In genomic region chr7:87876040-87876758, GRCh38 we compare ENCODE assay signal across 1 cellular context.
TF ChIP-seq lines count a peak whose summit lies in the region.

DBF4 (plus strand) TSS chr7:87876493; CDS start chr7:87876733, 240 bp downstream.
SLC25A40 (minus strand) TSS chr7:87876360; CDS start chr7:87858727, 17,633 bp downstream.

TF ChIP-seq in HepG2, 621 proteins besides CTCF, POLR2A, EP300 and RAD21 (continued from another document and continues in another):
- TF ChIP-seq UBTF (CRISPR knock-in tag; IDR thresholded peaks at IDR 0.05) (peak; percentile 95), ZNF234 (CRISPR knock-in tag; conservative IDR thresholded peaks at IDR 0.05) (no peak; the same call in none of the 2 replicates), PHF8 (CRISPR knock-in tag; IDR thresholded peaks at IDR 0.05) (peak; percentile 75), ZNF362 (CRISPR knock-in tag; IDR thresholded peaks at IDR 0.05; ENCODE audit: borderline replicate concordance) (no peak), ZNF841 (CRISPR knock-in tag; IDR thresholded peaks at IDR 0.05; ENCODE audit: borderline replicate concordance) (0 out of 2 replicates have a peak, but pooled peaks have one; percentile 40), ARID2 (CRISPR knock-in tag; IDR thresholded peaks at IDR 0.05; ENCODE audit: borderline replicate concordance) (peak; percentile 79; the same call in 1 of the 2 replicates), ZNF879 (CRISPR knock-in tag; IDR thresholded peaks at IDR 0.05) (0 out of 2 replicates have a peak, but pooled peaks have one; percentile 30), MEIS1 (CRISPR knock-in tag; IDR thresholded peaks at IDR 0.05; ENCODE audit: borderline replicate concordance) (no peak), SP5 (CRISPR knock-in tag; IDR thresholded peaks at IDR 0.05; ENCODE audit: borderline replicate concordance, low read depth) (peak; percentile 96), PREB (CRISPR knock-in tag; IDR thresholded peaks at IDR 0.05) (no peak), SALL2 (CRISPR knock-in tag; IDR thresholded peaks at IDR 0.05) (peak; percentile 74), ZNF629 (CRISPR knock-in tag; conservative IDR thresholded peaks at IDR 0.05) (no peak; the same call in 1 of the 2 replicates), KLF15 (CRISPR knock-in tag; IDR thresholded peaks at IDR 0.05; ENCODE audit: borderline replicate concordance) (no peak; the same call in 1 of the 2 replicates), RFX1 (IDR thresholded peaks at IDR 0.05) (no peak; the same call in 1 of the 2 replicates), ZSCAN29 (CRISPR knock-in tag; conservative IDR thresholded peaks at IDR 0.05) (peak; percentile 71; the same call in 1 of the 2 replicates), HNF1A (IDR thresholded peaks at IDR 0.05; ENCODE audit: low read depth) (no peak), HNF1A (CRISPR knock-in tag; IDR thresholded peaks at IDR 0.05; ENCODE audit: borderline replicate concordance) (no peak; the same call in 1 of the 2 replicates), IRF9 (CRISPR knock-in tag; IDR thresholded peaks at IDR 0.05; ENCODE audit: borderline replicate concordance) (peak; percentile 88), ZNF34 (CRISPR knock-in tag; IDR thresholded peaks at IDR 0.05; ENCODE audit: borderline replicate concordance) (no peak), SETDB1 (CRISPR knock-in tag; IDR thresholded peaks at IDR 0.05; ENCODE audit: borderline replicate concordance) (no peak), ZNF766 (CRISPR knock-in tag; IDR thresholded peaks at IDR 0.05; ENCODE audit: borderline replicate concordance) (peak; percentile 65; the same call in 1 of the 2 replicates), PRPF4 (IDR thresholded peaks at IDR 0.05; ENCODE audit: low read depth, low read length, poor library complexity, severe bottlenecking) (no peak), TGIF2 (CRISPR knock-in tag; IDR thresholded peaks at IDR 0.05) (peak; percentile 87), IRX3 (CRISPR knock-in tag; IDR thresholded peaks at IDR 0.05; ENCODE audit: borderline replicate concordance, low read depth) (0 out of 2 replicates have a peak, but pooled peaks have one; percentile 64), ZNF644 (CRISPR knock-in tag; IDR thresholded peaks at IDR 0.05; ENCODE audit: low read depth) (0 out of 2 replicates have a peak, but pooled peaks have one; percentile 28), MAFK (conservative IDR thresholded peaks at IDR 0.05 in 1 of 2, IDR thresholded peaks at IDR 0.05 in 1 of 2; ENCODE audit: low read length in 2 of 2) (no peak), ZNF773 (CRISPR knock-in tag; IDR thresholded peaks at IDR 0.05; ENCODE audit: borderline replicate concordance) (peak; percentile 36; the same call in 1 of the 2 replicates), TP53 (CRISPR knock-in tag; conservative IDR thresholded peaks at IDR 0.05) (0 out of 2 replicates have a peak, but pooled peaks have one; percentile 75), TCF7 (IDR thresholded peaks at IDR 0.05; ENCODE audit: low read depth) (no peak), ZNF512B (CRISPR knock-in tag; IDR thresholded peaks at IDR 0.05; ENCODE audit: borderline replicate concordance) (0 out of 2 replicates have a peak, but pooled peaks have one; percentile 24), ZFX (CRISPR knock-in tag; IDR thresholded peaks at IDR 0.05; ENCODE audit: low read depth) (peak; percentile 73), JDP2 (CRISPR knock-in tag; IDR thresholded peaks at IDR 0.05; ENCODE audit: borderline replicate concordance) (no peak), ZSCAN25 (CRISPR knock-in tag; IDR thresholded peaks at IDR 0.05) (peak; percentile 68), ARHGAP35 (CRISPR knock-in tag; IDR thresholded peaks at IDR 0.05; ENCODE audit: borderline replicate concordance) (peak; percentile 71; the same call in 1 of the 2 replicates), MIER2 (CRISPR knock-in tag; IDR thresholded peaks at IDR 0.05) (no peak; the same call in 1 of the 2 replicates)
- TF ChIP-seq, protein P1, sequence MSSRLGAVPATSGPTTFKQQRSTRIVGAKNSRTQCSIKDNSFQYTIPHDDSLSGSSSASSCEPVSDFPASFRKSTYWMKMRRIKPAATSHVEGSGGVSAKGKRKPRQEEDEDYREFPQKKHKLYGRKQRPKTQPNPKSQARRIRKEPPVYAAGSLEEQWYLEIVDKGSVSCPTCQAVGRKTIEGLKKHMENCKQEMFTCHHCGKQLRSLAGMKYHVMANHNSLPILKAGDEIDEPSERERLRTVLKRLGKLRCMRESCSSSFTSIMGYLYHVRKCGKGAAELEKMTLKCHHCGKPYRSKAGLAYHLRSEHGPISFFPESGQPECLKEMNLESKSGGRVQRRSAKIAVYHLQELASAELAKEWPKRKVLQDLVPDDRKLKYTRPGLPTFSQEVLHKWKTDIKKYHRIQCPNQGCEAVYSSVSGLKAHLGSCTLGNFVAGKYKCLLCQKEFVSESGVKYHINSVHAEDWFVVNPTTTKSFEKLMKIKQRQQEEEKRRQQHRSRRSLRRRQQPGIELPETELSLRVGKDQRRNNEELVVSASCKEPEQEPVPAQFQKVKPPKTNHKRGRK (CRISPR knock-in tag; IDR thresholded peaks at IDR 0.05): no peak
- TF ChIP-seq, protein P2, sequence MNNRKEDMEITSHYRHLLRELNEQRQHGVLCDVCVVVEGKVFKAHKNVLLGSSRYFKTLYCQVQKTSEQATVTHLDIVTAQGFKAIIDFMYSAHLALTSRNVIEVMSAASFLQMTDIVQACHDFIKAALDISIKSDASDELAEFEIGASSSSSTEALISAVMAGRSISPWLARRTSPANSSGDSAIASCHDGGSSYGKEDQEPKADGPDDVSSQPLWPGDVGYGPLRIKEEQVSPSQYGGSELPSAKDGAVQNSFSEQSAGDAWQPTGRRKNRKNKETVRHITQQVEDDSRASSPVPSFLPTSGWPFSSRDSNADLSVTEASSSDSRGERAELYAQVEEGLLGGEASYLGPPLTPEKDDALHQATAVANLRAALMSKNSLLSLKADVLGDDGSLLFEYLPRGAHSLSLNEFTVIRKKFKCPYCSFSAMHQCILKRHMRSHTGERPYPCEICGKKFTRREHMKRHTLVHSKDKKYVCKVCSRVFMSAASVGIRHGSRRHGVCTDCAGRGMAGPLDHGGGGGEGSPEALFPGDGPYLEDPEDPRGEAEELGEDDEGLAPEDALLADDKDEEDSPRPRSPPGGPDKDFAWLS (CRISPR knock-in tag; IDR thresholded peaks at IDR 0.05; ENCODE audit: borderline replicate concordance): no peak
- TF ChIP-seq, protein P3, sequence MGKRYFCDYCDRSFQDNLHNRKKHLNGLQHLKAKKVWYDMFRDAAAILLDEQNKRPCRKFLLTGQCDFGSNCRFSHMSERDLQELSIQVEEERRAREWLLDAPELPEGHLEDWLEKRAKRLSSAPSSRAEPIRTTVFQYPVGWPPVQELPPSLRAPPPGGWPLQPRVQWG (CRISPR knock-in tag; IDR thresholded peaks at IDR 0.05; ENCODE audit: borderline replicate concordance, low read depth): no peak
- TF ChIP-seq, protein P4, sequence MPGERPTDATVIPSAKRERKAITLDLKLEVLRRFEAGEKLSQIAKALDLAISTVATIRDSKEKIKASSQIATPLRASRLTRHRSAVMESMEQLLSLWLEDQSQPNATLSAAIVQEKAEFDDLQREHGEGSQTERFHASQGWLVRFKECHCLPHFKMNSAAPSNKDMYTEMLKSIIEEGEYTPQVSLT (CRISPR knock-in tag; IDR thresholded peaks at IDR 0.05; ENCODE audit: borderline replicate concordance, low read depth): 0 out of 2 replicates have a peak, but pooled peaks have one; percentile 84
- TF ChIP-seq, protein P5, sequence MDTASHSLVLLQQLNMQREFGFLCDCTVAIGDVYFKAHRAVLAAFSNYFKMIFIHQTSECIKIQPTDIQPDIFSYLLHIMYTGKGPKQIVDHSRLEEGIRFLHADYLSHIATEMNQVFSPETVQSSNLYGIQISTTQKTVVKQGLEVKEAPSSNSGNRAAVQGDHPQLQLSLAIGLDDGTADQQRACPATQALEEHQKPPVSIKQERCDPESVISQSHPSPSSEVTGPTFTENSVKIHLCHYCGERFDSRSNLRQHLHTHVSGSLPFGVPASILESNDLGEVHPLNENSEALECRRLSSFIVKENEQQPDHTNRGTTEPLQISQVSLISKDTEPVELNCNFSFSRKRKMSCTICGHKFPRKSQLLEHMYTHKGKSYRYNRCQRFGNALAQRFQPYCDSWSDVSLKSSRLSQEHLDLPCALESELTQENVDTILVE (CRISPR knock-in tag; IDR thresholded peaks at IDR 0.05): peak; percentile 73; the same call in 1 of the 2 replicates
